Comparison of ENCODE assay signal across 3 cellular contexts in the genomic region with DNA sequence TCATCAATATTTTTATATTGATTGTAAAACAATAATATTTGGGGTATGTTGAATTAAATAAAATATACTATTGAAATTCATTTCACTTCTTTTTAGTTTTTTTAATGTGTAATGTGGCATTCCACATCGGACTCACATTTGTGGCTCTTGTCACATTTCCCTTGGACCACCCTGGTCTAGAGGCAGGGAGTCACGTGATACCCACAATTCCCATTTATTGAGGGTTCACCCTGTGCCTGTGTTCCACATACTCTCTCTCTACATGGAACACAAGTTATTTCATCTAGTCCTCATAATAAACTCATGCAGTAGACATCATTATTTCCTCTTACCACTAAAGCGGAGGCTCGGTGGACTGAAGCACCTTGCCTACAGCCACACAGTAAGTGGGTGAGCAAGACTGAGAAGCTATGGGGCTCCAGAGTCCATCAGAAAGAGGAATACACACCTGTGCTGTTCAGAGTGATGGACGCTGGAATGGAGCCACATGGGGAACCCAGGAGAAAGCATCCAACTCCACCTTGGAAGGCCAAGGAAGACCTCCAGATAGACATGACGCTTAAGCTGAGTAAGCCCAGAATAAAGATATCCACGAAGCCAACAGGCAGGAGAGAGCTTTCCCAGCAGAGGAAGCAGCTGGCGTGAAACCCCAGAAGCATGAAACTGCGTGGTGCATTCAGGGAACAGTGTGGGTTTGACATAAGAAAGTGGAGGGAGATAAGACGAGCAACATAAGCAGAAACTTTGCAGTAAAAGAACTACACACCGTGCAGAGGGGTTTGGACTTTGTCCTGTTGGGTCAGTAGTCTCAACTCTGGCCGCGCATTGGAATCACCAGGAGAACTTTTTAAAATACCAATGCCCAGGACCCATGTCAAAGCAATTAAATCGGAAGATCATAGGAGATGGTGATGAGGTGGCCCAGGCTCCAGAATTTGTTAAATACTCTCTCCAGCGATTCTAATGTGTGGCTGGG.
TF ChIP-seq lines count a peak whose summit lies in the region.

No MANE protein-coding gene starts in this region.

TF ChIP-seq in K562, 482 proteins besides CTCF, POLR2A, EP300 and RAD21:
- TF ChIP-seq TFE3 (CRISPR knock-in tag; IDR thresholded peaks at IDR 0.05) (peak; percentile 91), KAT2B (IDR thresholded peaks at IDR 0.05; ENCODE audit: low read depth, low read length) (no peak), RAD51 (IDR thresholded peaks at IDR 0.05; ENCODE audit: borderline replicate concordance, low read depth) (0 out of 2 replicates have a peak, but pooled peaks have one; percentile 34), ZNF134 (CRISPR knock-in tag; conservative IDR thresholded peaks at IDR 0.05) (no peak), NFE2L1 (tag; IDR thresholded peaks at IDR 0.05; ENCODE audit: borderline replicate concordance, low read depth) (no peak), PPARD (CRISPR knock-in tag; IDR thresholded peaks at IDR 0.05) (no peak)
- TF ChIP-seq, protein P1, sequence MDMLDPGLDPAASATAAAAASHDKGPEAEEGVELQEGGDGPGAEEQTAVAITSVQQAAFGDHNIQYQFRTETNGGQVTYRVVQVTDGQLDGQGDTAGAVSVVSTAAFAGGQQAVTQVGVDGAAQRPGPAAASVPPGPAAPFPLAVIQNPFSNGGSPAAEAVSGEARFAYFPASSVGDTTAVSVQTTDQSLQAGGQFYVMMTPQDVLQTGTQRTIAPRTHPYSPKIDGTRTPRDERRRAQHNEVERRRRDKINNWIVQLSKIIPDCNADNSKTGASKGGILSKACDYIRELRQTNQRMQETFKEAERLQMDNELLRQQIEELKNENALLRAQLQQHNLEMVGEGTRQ (CRISPR knock-in tag; IDR thresholded peaks at IDR 0.05): 0 out of 2 replicates have a peak, but pooled peaks have one; percentile 36
TF ChIP-seq in K562: peak in this region for 3.

TF ChIP-seq in neural cell, 6 proteins besides CTCF, POLR2A, EP300 and RAD21:
- TF ChIP-seq EZH2 (IDR thresholded peaks at IDR 0.05; ENCODE audit: borderline replicate concordance, insufficient read depth, low read length, poor library complexity, severe bottlenecking) (no peak), TAF1 (IDR thresholded peaks at IDR 0.05; ENCODE audit: low read depth) (no peak), POLR2AphosphoS5 (IDR thresholded peaks at IDR 0.05) (no peak), MXI1 (conservative IDR thresholded peaks at IDR 0.05; ENCODE audit: poor library complexity, severe bottlenecking) (no peak), REST (IDR thresholded peaks at IDR 0.05; ENCODE audit: borderline replicate concordance) (no peak), SMC3 (conservative IDR thresholded peaks at IDR 0.05; ENCODE audit: poor library complexity) (no peak)

TF ChIP-seq in GM23338, 12 proteins besides CTCF, POLR2A, EP300 and RAD21:
- TF ChIP-seq ZNF114 (CRISPR knock-in tag; IDR thresholded peaks at IDR 0.05): no peak
- no peak for TF ChIP-seq EZH2phosphoT487 (IDR thresholded peaks at IDR 0.05; ENCODE audit: unreplicated experiment)
- TF ChIP-seq STAT1 (IDR thresholded peaks at IDR 0.05; ENCODE audit: unreplicated experiment): no peak
- no peak for TF ChIP-seq CREB1 (CRISPR knock-in tag; IDR thresholded peaks at IDR 0.05; ENCODE audit: low read depth)
- no peak for TF ChIP-seq ZNF331 (CRISPR knock-in tag; IDR thresholded peaks at IDR 0.05; ENCODE audit: low read depth)
- no peak for TF ChIP-seq EZH2 (IDR thresholded peaks at IDR 0.05; ENCODE audit: low read depth, unreplicated experiment)
- no peak for TF ChIP-seq POLR2AphosphoS5 (IDR thresholded peaks at IDR 0.05; ENCODE audit: low read depth)
- no peak for TF ChIP-seq REST (IDR thresholded peaks at IDR 0.05; ENCODE audit: unreplicated experiment)
- TF ChIP-seq JUNB (IDR thresholded peaks at IDR 0.05; ENCODE audit: unreplicated experiment): no peak
- no peak for TF ChIP-seq NANOG (IDR thresholded peaks at IDR 0.05; ENCODE audit: borderline replicate concordance)
- TF ChIP-seq, protein P2, sequence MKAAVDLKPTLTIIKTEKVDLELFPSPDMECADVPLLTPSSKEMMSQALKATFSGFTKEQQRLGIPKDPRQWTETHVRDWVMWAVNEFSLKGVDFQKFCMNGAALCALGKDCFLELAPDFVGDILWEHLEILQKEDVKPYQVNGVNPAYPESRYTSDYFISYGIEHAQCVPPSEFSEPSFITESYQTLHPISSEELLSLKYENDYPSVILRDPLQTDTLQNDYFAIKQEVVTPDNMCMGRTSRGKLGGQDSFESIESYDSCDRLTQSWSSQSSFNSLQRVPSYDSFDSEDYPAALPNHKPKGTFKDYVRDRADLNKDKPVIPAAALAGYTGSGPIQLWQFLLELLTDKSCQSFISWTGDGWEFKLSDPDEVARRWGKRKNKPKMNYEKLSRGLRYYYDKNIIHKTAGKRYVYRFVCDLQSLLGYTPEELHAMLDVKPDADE (IDR thresholded peaks at IDR 0.05): no peak
- TF ChIP-seq, protein P3, sequence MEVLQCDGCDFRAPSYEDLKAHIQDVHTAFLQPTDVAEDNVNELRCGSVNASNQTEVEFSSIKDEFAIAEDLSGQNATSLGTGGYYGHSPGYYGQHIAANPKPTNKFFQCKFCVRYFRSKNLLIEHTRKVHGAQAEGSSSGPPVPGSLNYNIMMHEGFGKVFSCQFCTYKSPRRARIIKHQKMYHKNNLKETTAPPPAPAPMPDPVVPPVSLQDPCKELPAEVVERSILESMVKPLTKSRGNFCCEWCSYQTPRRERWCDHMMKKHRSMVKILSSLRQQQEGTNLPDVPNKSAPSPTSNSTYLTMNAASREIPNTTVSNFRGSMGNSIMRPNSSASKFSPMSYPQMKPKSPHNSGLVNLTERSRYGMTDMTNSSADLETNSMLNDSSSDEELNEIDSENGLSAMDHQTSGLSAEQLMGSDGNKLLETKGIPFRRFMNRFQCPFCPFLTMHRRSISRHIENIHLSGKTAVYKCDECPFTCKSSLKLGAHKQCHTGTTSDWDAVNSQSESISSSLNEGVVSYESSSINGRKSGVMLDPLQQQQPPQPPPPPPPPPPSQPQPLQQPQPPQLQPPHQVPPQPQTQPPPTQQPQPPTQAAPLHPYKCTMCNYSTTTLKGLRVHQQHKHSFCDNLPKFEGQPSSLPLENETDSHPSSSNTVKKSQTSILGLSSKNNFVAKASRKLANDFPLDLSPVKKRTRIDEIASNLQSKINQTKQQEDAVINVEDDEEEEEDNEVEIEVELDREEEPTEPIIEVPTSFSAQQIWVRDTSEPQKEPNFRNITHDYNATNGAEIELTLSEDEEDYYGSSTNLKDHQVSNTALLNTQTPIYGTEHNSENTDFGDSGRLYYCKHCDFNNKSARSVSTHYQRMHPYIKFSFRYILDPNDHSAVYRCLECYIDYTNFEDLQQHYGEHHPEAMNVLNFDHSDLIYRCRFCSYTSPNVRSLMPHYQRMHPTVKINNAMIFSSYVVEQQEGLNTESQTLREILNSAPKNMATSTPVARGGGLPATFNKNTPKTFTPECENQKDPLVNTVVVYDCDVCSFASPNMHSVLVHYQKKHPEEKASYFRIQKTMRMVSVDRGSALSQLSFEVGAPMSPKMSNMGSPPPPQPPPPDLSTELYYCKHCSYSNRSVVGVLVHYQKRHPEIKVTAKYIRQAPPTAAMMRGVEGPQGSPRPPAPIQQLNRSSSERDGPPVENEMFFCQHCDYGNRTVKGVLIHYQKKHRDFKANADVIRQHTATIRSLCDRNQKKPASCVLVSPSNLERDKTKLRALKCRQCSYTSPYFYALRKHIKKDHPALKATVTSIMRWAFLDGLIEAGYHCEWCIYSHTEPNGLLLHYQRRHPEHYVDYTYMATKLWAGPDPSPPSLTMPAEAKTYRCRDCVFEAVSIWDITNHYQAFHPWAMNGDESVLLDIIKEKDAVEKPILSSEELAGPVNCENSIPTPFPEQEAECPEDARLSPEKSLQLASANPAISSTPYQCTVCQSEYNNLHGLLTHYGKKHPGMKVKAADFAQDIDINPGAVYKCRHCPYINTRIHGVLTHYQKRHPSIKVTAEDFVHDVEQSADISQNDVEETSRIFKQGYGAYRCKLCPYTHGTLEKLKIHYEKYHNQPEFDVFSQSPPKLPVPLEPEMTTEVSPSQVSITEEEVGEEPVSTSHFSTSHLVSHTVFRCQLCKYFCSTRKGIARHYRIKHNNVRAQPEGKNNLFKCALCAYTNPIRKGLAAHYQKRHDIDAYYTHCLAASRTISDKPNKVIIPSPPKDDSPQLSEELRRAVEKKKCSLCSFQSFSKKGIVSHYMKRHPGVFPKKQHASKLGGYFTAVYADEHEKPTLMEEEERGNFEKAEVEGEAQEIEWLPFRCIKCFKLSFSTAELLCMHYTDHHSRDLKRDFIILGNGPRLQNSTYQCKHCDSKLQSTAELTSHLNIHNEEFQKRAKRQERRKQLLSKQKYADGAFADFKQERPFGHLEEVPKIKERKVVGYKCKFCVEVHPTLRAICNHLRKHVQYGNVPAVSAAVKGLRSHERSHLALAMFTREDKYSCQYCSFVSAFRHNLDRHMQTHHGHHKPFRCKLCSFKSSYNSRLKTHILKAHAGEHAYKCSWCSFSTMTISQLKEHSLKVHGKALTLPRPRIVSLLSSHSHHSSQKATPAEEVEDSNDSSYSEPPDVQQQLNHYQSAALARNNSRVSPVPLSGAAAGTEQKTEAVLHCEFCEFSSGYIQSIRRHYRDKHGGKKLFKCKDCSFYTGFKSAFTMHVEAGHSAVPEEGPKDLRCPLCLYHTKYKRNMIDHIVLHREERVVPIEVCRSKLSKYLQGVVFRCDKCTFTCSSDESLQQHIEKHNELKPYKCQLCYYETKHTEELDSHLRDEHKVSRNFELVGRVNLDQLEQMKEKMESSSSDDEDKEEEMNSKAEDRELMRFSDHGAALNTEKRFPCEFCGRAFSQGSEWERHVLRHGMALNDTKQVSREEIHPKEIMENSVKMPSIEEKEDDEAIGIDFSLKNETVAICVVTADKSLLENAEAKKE (CRISPR knock-in tag; IDR thresholded peaks at IDR 0.05): no peak
